Comparison of ENCODE assay signal across 8 cellular contexts in genomic region chr13:102401305-102401704, GRCh38. TPM values are rescaled to one million over a fixed set of nuclear protein-coding genes. Genes with fewer than 3 reads are reported as not detected.
DNase-seq lines count a peak whose midpoint lies in the region; ATAC-seq and TF ChIP-seq lines count a peak whose summit lies in the region.

No MANE protein-coding gene starts in this region.

- TF ChIP-seq CTCF in choroid plexus epithelial cell (conservative IDR thresholded peaks at IDR 0.05; ENCODE audit: low read depth, low read length) (no peak), upper lobe of right lung (IDR thresholded peaks at IDR 0.05) (no peak)

- no peak overlapping the region for H2BK12ac ChIP-seq in mesenchymal stem cell (ENCODE audit: low read length in 2 of 2)

- peaks cover 17% of the 10 kb centered on the region for H3K4me1 ChIP-seq in mesenchymal stem cell (ENCODE audit: control insufficient read depth, insufficient read depth, low read depth, low read length)
- H3K4me1 ChIP-seq in upper lobe of right lung, result peaks cover 5% of the 10 kb centered on the region

- no peaks in the 10 kb centered on the region for H3K79me1 ChIP-seq in mesenchymal stem cell (replicated peaks; ENCODE audit: low read length, poor library complexity, severe bottlenecking)

- no peak overlapping the region for H3K18ac ChIP-seq in mesenchymal stem cell (ENCODE audit: low read depth in 1 of 2, low read length in 2 of 2)

- no peak overlapping the region for H2AK5ac ChIP-seq in mesenchymal stem cell (ENCODE audit: low read length, severe bottlenecking)

- H4K8ac ChIP-seq in mesenchymal stem cell (ENCODE audit: low read length), result no peak overlapping the region

- H3K4me3 Mint-ChIP-seq in activated naive CD4-positive, alpha-beta T cell treated with anti-CD3 and anti-CD28 coated beads, Interleukin-2, amount 10 ng/mL, durations not matched to agents 7 days and 5 days, result peak overlapping the region; percentile 32

- H3K36me3 Mint-ChIP-seq in activated naive CD4-positive, alpha-beta T cell treated with anti-CD3 and anti-CD28 coated beads, Interleukin-2, amount 10 ng/mL, durations not matched to agents 7 days and 5 days, result no peaks in the 10 kb centered on the region

- WGBS in mesenchymal stem cell, result 38% methylated on average over 7 of the region's 7 CpGs

- H3K4me1 Mint-ChIP-seq in activated naive CD4-positive, alpha-beta T cell treated with anti-CD3 and anti-CD28 coated beads, Interleukin-2, amount 10 ng/mL, durations not matched to agents 7 days and 5 days, result peaks cover 28% of the 10 kb centered on the region

- intact Hi-C loops in upper lobe of right lung (cut with DNase I), result no loop called here

- H2BK5ac ChIP-seq in mesenchymal stem cell (ENCODE audit: low read depth, low read length, poor library complexity, severe bottlenecking), result no peak overlapping the region

- no peak overlapping the region for H2AFZ ChIP-seq in mesenchymal stem cell (ENCODE audit: low read depth, low read length)

- CTCF ChIA-PET in activated naive CD4-positive, alpha-beta T cell treated with anti-CD3 and anti-CD28 coated beads, Interleukin-2, amount 10 ng/mL, durations not matched to agents 7 days and 5 days (lab: Charles Lee), result no interaction called here

- H3K23ac ChIP-seq in mesenchymal stem cell (ENCODE audit: low read length in 2 of 2), result no peak overlapping the region

- no peak overlapping the region for H4K91ac ChIP-seq in mesenchymal stem cell (ENCODE audit: low read length)

- H3K36me3 ChIP-seq in mesenchymal stem cell (ENCODE audit: control insufficient read depth in 1 of 2, insufficient read depth in 2 of 2, low read depth in 1 of 2, low read length in 2 of 2), result peaks cover 0 to 4% of the 10 kb centered on the region in 2 experiments
- no peaks in the 10 kb centered on the region for H3K36me3 ChIP-seq in upper lobe of right lung

- H3K14ac ChIP-seq in mesenchymal stem cell (ENCODE audit: low read length in 2 of 2), result no peak overlapping the region

- H3K9me3 Mint-ChIP-seq in activated naive CD4-positive, alpha-beta T cell treated with anti-CD3 and anti-CD28 coated beads, Interleukin-2, amount 10 ng/mL, durations not matched to agents 7 days and 5 days, result no peaks in the 10 kb centered on the region

- H3K27me3 ChIP-seq in mesenchymal stem cell (ENCODE audit: control insufficient read depth in 1 of 2, insufficient read depth in 1 of 2, low read length in 2 of 2), result peaks cover 3 to 48% of the 10 kb centered on the region in 2 experiments
- peaks cover 18% of the 10 kb centered on the region for H3K27me3 ChIP-seq in upper lobe of right lung

- no peak overlapping the region for H3K27ac Mint-ChIP-seq in activated naive CD4-positive, alpha-beta T cell treated with anti-CD3 and anti-CD28 coated beads, Interleukin-2, amount 10 ng/mL, durations not matched to agents 7 days and 5 days

- ATAC-seq in upper lobe of right lung, result no peak

- H3K4me2 ChIP-seq in mesenchymal stem cell (ENCODE audit: low read length, poor library complexity, severe bottlenecking), result no peak overlapping the region

- H2BK120ac ChIP-seq in mesenchymal stem cell (ENCODE audit: low read depth, low read length), result no peak overlapping the region

- peak overlapping the region; percentile 22 for H3K4me3 ChIP-seq in choroid plexus epithelial cell (ENCODE audit: low read depth, low read length)
- H3K4me3 ChIP-seq in mesenchymal stem cell (ENCODE audit: insufficient read depth in 1 of 2, low read depth in 1 of 2, low read length in 2 of 2), result peak overlapping the region in 1 of 2 experiments; percentile 74
- peak overlapping the region; percentile 55 for H3K4me3 ChIP-seq in upper lobe of right lung

- H3K9me3 ChIP-seq in mesenchymal stem cell (ENCODE audit: control insufficient read depth, low read length), result no peaks in the 10 kb centered on the region
- no peaks in the 10 kb centered on the region for H3K9me3 ChIP-seq in upper lobe of right lung

- H3K9ac ChIP-seq in mesenchymal stem cell (ENCODE audit: low read length), result peak overlapping the region; percentile 90

- H3K4ac ChIP-seq in mesenchymal stem cell (ENCODE audit: low read depth in 1 of 2, low read length in 2 of 2), result no peak overlapping the region

- H3K27ac ChIP-seq in mesenchymal stem cell (ENCODE audit: low read length, poor library complexity, severe bottlenecking) (no peak overlapping the region), upper lobe of right lung (no peak overlapping the region)

- peaks cover 46% of the 10 kb centered on the region for H3K27me3 Mint-ChIP-seq in activated naive CD4-positive, alpha-beta T cell treated with anti-CD3 and anti-CD28 coated beads, Interleukin-2, amount 10 ng/mL, durations not matched to agents 7 days and 5 days

- no peak overlapping the region for H2BK15ac ChIP-seq in mesenchymal stem cell (ENCODE audit: low read depth, poor library complexity, severe bottlenecking)

- DNase-seq in activated naive CD4-positive, alpha-beta T cell treated with anti-CD3 and anti-CD28 coated beads, Interleukin-2, amount 10 ng/mL, durations not matched to agents 7 days and 5 days, result no peak
- DNase-seq in activated naive CD4-positive, alpha-beta T cell treated with Interleukin-2 at 50 U/mL for 16 hours, result no peak
- peak; percentile 24 for DNase-seq in choroid plexus epithelial cell (ENCODE audit: low read depth)
- peak; percentile 15 for DNase-seq in mesenchymal stem cell
- no peak for DNase-seq in upper lobe of right lung
- DNase-seq in NCI-H2227 treated with DMSO at 0.1 percent for 48 hours (lab: John Stamatoyannopoulos, UW), result no peak
- DNase-seq in NCI-H1417 treated with DMSO at 0.1 percent for 48 hours (lab: John Stamatoyannopoulos, UW), result no peak
- DNase-seq in NCI-H187 (lab: John Stamatoyannopoulos, UW), result no peak

RNA-seq across cellular contexts. Expression of gene FGF14, which starts 0.5 kb away (rescaled TPM):
- 0.12 TPM for polyA plus RNA-seq in mesenchymal stem cell (2013, experiment 1 of 2)
- 0.15 TPM for polyA plus RNA-seq in mesenchymal stem cell (2013, experiment 2 of 2)
- total RNA-seq in upper lobe of right lung, result 2.0 TPM

Comparison
In these comparisons a context has a peak if more than half of its experiments do, and no peak if none do; other contexts are left out.
1. DNase-seq: peak in choroid plexus epithelial cell (single experiment) and mesenchymal stem cell (single experiment); none in activated naive CD4-positive, alpha-beta T cell treated with anti-CD3 and anti-CD28 coated beads, Interleukin-2, amount 10 ng/mL, durations not matched to agents 7 days and 5 days (single experiment), activated naive CD4-positive, alpha-beta T cell treated with Interleukin-2 at 50 U/mL for 16 hours (single experiment), upper lobe of right lung (single experiment), NCI-H2227 treated with DMSO at 0.1 percent for 48 hours (single experiment), NCI-H1417 treated with DMSO at 0.1 percent for 48 hours (single experiment) and NCI-H187 (0 of 2).